Comparison of ENCODE assay signal across 32 cellular contexts in the genomic region with DNA sequence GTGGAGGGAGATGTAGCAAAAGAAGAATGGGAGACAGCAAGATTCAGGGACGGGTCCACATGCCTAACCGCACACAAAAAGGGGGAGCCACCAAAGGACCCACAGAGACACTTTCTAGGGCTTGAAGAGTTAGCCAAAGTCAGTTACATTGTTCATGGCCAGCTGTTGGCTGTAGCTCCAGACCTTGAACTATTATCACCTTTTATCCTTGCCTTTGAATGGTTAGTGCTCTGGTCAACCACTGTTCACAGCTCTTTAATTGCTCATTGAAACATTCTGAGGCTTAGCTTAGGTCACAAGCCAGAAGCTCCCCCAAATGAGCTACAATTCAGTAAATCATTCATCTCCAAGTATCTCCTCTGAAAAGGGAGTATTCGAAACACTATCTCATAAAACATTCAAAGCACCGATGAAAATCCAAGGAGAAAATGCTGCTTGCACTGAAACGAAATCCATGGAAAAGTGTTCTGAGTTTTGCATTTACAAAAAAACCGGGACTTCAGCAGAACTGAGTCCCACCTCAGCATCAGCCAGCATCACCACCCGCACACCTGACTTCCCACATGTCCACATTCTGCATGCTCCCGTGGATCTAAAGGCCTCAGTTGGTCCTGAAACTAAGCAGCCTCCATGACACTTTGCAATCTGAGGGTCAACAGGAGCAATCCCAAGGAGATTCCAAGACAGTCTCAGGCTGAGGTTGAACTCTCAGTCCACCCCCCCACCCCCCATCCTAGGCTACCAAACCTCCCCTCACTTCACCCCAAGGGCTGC. TPM values are rescaled to one million over a fixed set of nuclear protein-coding genes. Genes with fewer than 3 reads are reported as not detected.
A peak's percentile ranks its signal among the peaks of the same experiment; 100 is the strongest.
DNase-seq lines count a peak whose midpoint lies in the region; ATAC-seq, FAIRE-seq and TF ChIP-seq lines count a peak whose summit lies in the region.
"Had no signal": no experiment of that assay in that cellular context is flagged by ENCODE, and none has a peak within 500 bp of the region (broad histone marks: within the 10 kb centered on the region; RNA-seq: fewer than 3 reads in every experiment).

No MANE protein-coding gene starts in this region.

- H3K27me3 Mint-ChIP-seq in glutamatergic neuron (ENCODE audit: unreplicated experiment): peaks cover 16% of the 10 kb centered on the region
- peaks cover 29% of the 10 kb centered on the region for H3K27me3 Mint-ChIP-seq in stimulated activated naive CD8-positive, alpha-beta T cell treated with anti-CD3 and anti-CD28 coated beads, Interleukin-15, amount 100 ng/mL, for 72 hours

- WGBS in HepG2 (ENCODE audit: low lambda C conversion rate): 72% methylated on average over 8 of the region's 8 CpGs
- WGBS in right lobe of liver (ENCODE audit: insufficient coverage, low coverage, low lambda C conversion rate, missing lambda C conversion rate): 64% methylated on average over 5 of the region's 8 CpGs
- WGBS in prostate gland: 72% methylated on average over 8 of the region's 8 CpGs
- WGBS in aorta, 2 donors: 19 to 28% methylated on average over 8 of the region's 8 CpGs

- TF ChIP-seq POLR2A in HepG2 (IDR thresholded peaks at IDR 0.05; ENCODE audit: insufficient read depth in 1 of 2, low read depth in 2 of 2, low read length in 2 of 2) (no peak), right lobe of liver (IDR thresholded peaks at IDR 0.05) (no peak), prostate gland (IDR thresholded peaks at IDR 0.05) (no peak)

- H3K27me3 ChIP-seq in HepG2 (ENCODE audit: control insufficient read depth in 1 of 2, insufficient read depth in 2 of 2, low read length in 2 of 2) (no peaks in the 10 kb centered on the region; a peak in 1 of 5 replicates), right lobe of liver (no peaks in the 10 kb centered on the region), prostate gland (replicated peaks; ENCODE audit: insufficient read depth) (no peaks in the 10 kb centered on the region), aorta (ENCODE audit: control insufficient read depth in 1 of 2, insufficient read depth in 2 of 2, low read length in 1 of 2) (no peaks in the 10 kb centered on the region), SJCRH30 (no peaks in the 10 kb centered on the region), Karpas-422 (ENCODE audit: low read length) (no peaks in the 10 kb centered on the region)
- H3K27me3 ChIP-seq: breast epithelium had no signal

- CTCF ChIA-PET in HepG2 (lab: Yijun Ruan, JAX; ENCODE audit: low intra/inter-chr PET ratio, low total read pairs): no interaction called here

- no peaks in the 10 kb centered on the region for H3K9me2 ChIP-seq in Karpas-422 (replicated peaks; ENCODE audit: insufficient read depth, low read length)

- TF ChIP-seq RAD21 in HepG2 (CRISPR knock-in tag; IDR thresholded peaks at IDR 0.05): no peak

- H4K20me1 ChIP-seq in HepG2 (ENCODE audit: insufficient read depth, low read length) (no peaks in the 10 kb centered on the region; the same call in 1 of the 2 replicates), Karpas-422 (ENCODE audit: insufficient read depth, low read depth, low read length) (no peaks in the 10 kb centered on the region)

- H3K9me3 Mint-ChIP-seq in glutamatergic neuron (ENCODE audit: unreplicated experiment): peaks cover 21% of the 10 kb centered on the region
- H3K9me3 Mint-ChIP-seq in stimulated activated naive CD8-positive, alpha-beta T cell treated with anti-CD3 and anti-CD28 coated beads, Interleukin-15, amount 100 ng/mL, for 72 hours: no peaks in the 10 kb centered on the region
- H3K9me3 Mint-ChIP-seq: effector memory CD8-positive, alpha-beta T cell; T-helper 1 cell treated with Interleukin-12 subunit alpha and Interleukin-12 subunit beta and Interleukin-4 antibody, amounts not matched to agents 30 μg/mL and 1 μg/mL, for 36 hours had no signal

- peaks cover 75% of the 10 kb centered on the region for H3K79me2 ChIP-seq in HepG2 (ENCODE audit: insufficient read depth, low read length)
- no peaks in the 10 kb centered on the region for H3K79me2 ChIP-seq in Karpas-422 (ENCODE audit: low read length)

- H3K36me3 ChIP-seq in HepG2 (replicated peaks in 1 of 2; ENCODE audit: control insufficient read depth in 1 of 2, insufficient read depth in 2 of 2, low read length in 2 of 2) (peaks cover 0 to 2% of the 10 kb centered on the region in 2 experiments; a peak in 1 of 5 replicates), right lobe of liver (peaks cover 0 to 3% (median 0%) of the 10 kb centered on the region in 4 donors), prostate gland (no peaks in the 10 kb centered on the region), aorta (ENCODE audit: control insufficient read depth in 1 of 2, insufficient read depth in 2 of 2, low read length in 1 of 2) (no peaks in the 10 kb centered on the region), SJCRH30 (no peaks in the 10 kb centered on the region), Karpas-422 (ENCODE audit: insufficient read depth, low read length) (no peaks in the 10 kb centered on the region)
- H3K36me3 ChIP-seq: BE2C, breast epithelium, left lung had no signal

- intact Hi-C loops in HepG2 (cut with micrococcal nuclease; ENCODE audit: unreplicated experiment): no loop called here
- intact Hi-C loops in right lobe of liver (cut with DNase I): loop anchor here in 1 of 2 donors (10.0 kb wide), 1 partner anchor 62 kb away; no protein-coding TSS in a partner anchor
- intact Hi-C loops in prostate gland (cut with DNase I): loop anchor here (5.0 kb wide), 1 partner anchor 125 kb away; no protein-coding TSS in a partner anchor
- intact Hi-C loops in aorta (cut with DNase I): loop anchor here (5.0 to 10.0 kb wide), 3 partner anchors 40 to 92 kb away; no protein-coding TSS in a partner anchor

- no peaks in the 10 kb centered on the region for H3K36me3 Mint-ChIP-seq in glutamatergic neuron (ENCODE audit: unreplicated experiment)
- H3K36me3 Mint-ChIP-seq: activated naive CD4-positive, alpha-beta T cell treated with anti-CD3 and anti-CD28 coated beads, Interleukin-2, amount 10 ng/mL, durations not matched to agents 7 days and 5 days had no signal

- H3K9ac ChIP-seq in HepG2 (ENCODE audit: insufficient read depth, low read depth, low read length) (no peak overlapping the region; the same call in 1 of the 2 replicates), Karpas-422 (ENCODE audit: low read length) (no peak overlapping the region)
- H3K9ac ChIP-seq: parathyroid adenoma had no signal

- no peak for TF ChIP-seq EP300 in HepG2 (IDR thresholded peaks at IDR 0.05; ENCODE audit: low read depth in 2 of 2, low read length in 2 of 2)
- no peak for TF ChIP-seq EP300 in HepG2 (CRISPR knock-in tag; IDR thresholded peaks at IDR 0.05; ENCODE audit: borderline replicate concordance)

- H3K27ac Mint-ChIP-seq in glutamatergic neuron (ENCODE audit: unreplicated experiment): peak overlapping the region; percentile 45
- H3K27ac Mint-ChIP-seq in stimulated activated naive CD8-positive, alpha-beta T cell treated with anti-CD3 and anti-CD28 coated beads, Interleukin-15, amount 100 ng/mL, for 72 hours: no peak overlapping the region
- H3K27ac Mint-ChIP-seq: activated naive CD4-positive, alpha-beta T cell treated with anti-CD3 and anti-CD28 coated beads, Interleukin-2, amount 10 ng/mL, durations not matched to agents 7 days and 5 days; activated T-helper 1 cell treated with anti-CD3 and anti-CD28 coated beads, Interleukin-12 subunit alpha, Interleukin-12 subunit beta, Interleukin-2, Interleukin-4 antibody, amounts not matched to agents 30 ng/mL and 10 ng/mL and 1 ng/mL, durations not matched to agents 14 hours and 24 hours and 36 hours; effector memory CD8-positive, alpha-beta T cell; T-helper 1 cell treated with Interleukin-12 subunit alpha and Interleukin-12 subunit beta and Interleukin-4 antibody, amounts not matched to agents 30 μg/mL and 1 μg/mL, for 36 hours had no signal

- in situ Hi-C loops in HepG2 (cut with HindIII; ENCODE audit: extremely low pct_ligation_motif_present, low pct_unique_long_range_greater_than_20kb): loop anchor here (25.0 kb wide), 1 partner anchor 120 kb away; no protein-coding TSS in a partner anchor

- peaks cover 43% of the 10 kb centered on the region for H3K4me1 Mint-ChIP-seq in glutamatergic neuron (ENCODE audit: low read depth, unreplicated experiment)
- H3K4me1 Mint-ChIP-seq in stimulated activated naive CD8-positive, alpha-beta T cell treated with anti-CD3 and anti-CD28 coated beads, Interleukin-15, amount 100 ng/mL, for 72 hours: peaks cover 8% of the 10 kb centered on the region

- FAIRE-seq in HepG2 (lab: Jason Lieb, UNC): no peak
- FAIRE-seq: colon, TTC549 had no signal

- H2AFZ ChIP-seq in HepG2 (ENCODE audit: low read length): no peak overlapping the region
- no peak overlapping the region for H2AFZ ChIP-seq in Karpas-422 (ENCODE audit: low read length)
- H2AFZ ChIP-seq: parathyroid adenoma had no signal

- POLR2A ChIA-PET in HepG2 (lab: Yijun Ruan, JAX): no interaction called here

- H3K9me3 ChIP-seq in HepG2 (ENCODE audit: low read length): no peaks in the 10 kb centered on the region
- H3K9me3 ChIP-seq in right lobe of liver: no peaks in the 10 kb centered on the region
- H3K9me3 ChIP-seq in prostate gland: no peaks in the 10 kb centered on the region
- H3K9me3 ChIP-seq in aorta (ENCODE audit: control insufficient read depth, low read length): no peaks in the 10 kb centered on the region
- H3K9me3 ChIP-seq in SJCRH30 (replicated peaks): no peaks in the 10 kb centered on the region
- no peaks in the 10 kb centered on the region for H3K9me3 ChIP-seq in Karpas-422 (ENCODE audit: low read length)
- H3K9me3 ChIP-seq: BE2C, left lung had no signal

- DNase-seq in HepG2 (ENCODE audit: low spot score) (no peak), right lobe of liver (no peak), glutamatergic neuron (no peak), prostate gland (ENCODE audit: low spot score) (no peak), aorta (no peak), SJCRH30 (no peak), Karpas-422 (no peak)
- DNase-seq in stimulated activated naive CD8-positive, alpha-beta T cell treated with anti-CD3 and anti-CD28 coated beads, Interleukin-15, amount 100 ng/mL, for 72 hours: no peak
- DNase-seq: activated CD4-positive, alpha-beta T cell treated with anti-CD3 and anti-CD28 coated beads, Interleukin-2, amount 50 U/mL, for 48 hours; activated CD8-positive, alpha-beta memory T cell treated with anti-CD3 and anti-CD28 coated beads, Interleukin-2, amount 50 U/mL, for 4 hours; activated naive CD4-positive, alpha-beta T cell treated with anti-CD3 and anti-CD28 coated beads, Interleukin-2, amount 10 ng/mL, durations not matched to agents 7 days and 5 days; BE2C; effector memory CD8-positive, alpha-beta T cell; foreskin melanocyte; hippocampal formation; immature natural killer cell; left lung; NCI-H1417; NCI-H2081 treated with DMSO at 0.1 percent for 48 hours; NCI-H226; RPMI8226; stimulated activated naive CD4-positive, alpha-beta T cell treated with Interleukin-2 at 50 U/mL for 16 hours; trophoblast cell had no signal

- ATAC-seq in HepG2 (no peak), right lobe of liver (no peak), aorta (ENCODE audit: low FRiP score) (no peak)
- no peak for ATAC-seq in stimulated activated naive CD8-positive, alpha-beta T cell treated with anti-CD3 and anti-CD28 coated beads, Interleukin-15, amount 100 ng/mL, for 72 hours
- ATAC-seq: activated CD4-positive, CD25-positive, alpha-beta regulatory T cell treated with anti-CD3 and anti-CD28 coated beads, Interleukin-2, amount 50 U/mL, for 24 hours; effector memory CD8-positive, alpha-beta T cell; esophagus mucosa; left lung had no signal

- H3K4me2 ChIP-seq in HepG2 (ENCODE audit: low read depth, low read length) (peak overlapping the region; percentile 99; the same call in 1 of the 2 replicates), Karpas-422 (ENCODE audit: low read depth, low read length, poor library complexity, severe bottlenecking) (no peak overlapping the region)

- TF ChIP-seq CTCF in HepG2 (CRISPR knock-in tag; IDR thresholded peaks at IDR 0.05) (no peak), right lobe of liver (IDR thresholded peaks at IDR 0.05) (no peak), glutamatergic neuron (IDR thresholded peaks at IDR 0.05; ENCODE audit: partially characterized antibody, unreplicated experiment) (no peak), prostate gland (IDR thresholded peaks at IDR 0.05) (no peak)

- no TSS peak for BruUV-seq in HepG2 (replicated peaks; lab: Mats Ljungman, UMichigan)

- H3K4me3 ChIP-seq in HepG2 (replicated peaks in 1 of 3; ENCODE audit: insufficient read depth in 1 of 3, low read depth in 2 of 3, low read length in 3 of 3): no peak overlapping the region; a peak in 1 of 6 replicates
- no peak overlapping the region for H3K4me3 ChIP-seq in right lobe of liver
- H3K4me3 ChIP-seq in prostate gland: no peak overlapping the region
- H3K4me3 ChIP-seq in aorta (ENCODE audit: low read length in 2 of 2): peak overlapping the region; percentile 63 to 97
- H3K4me3 ChIP-seq in SJCRH30: no peak overlapping the region
- H3K4me3 ChIP-seq in Karpas-422 (ENCODE audit: low read length): no peak overlapping the region
- H3K4me3 ChIP-seq: left lung, SK-N-MC had no signal

- H3K27ac ChIP-seq in HepG2 (ENCODE audit: extremely low read length, insufficient read depth, low read length) (no peak overlapping the region), right lobe of liver (peak overlapping the region in 1 of 3 donors; percentile 24), prostate gland (peak overlapping the region; percentile 90 to 92), aorta (ENCODE audit: low read depth in 1 of 2, low read length in 2 of 2) (peak overlapping the region in 1 of 2 donors; percentile 17), SJCRH30 (no peak overlapping the region), Karpas-422 (ENCODE audit: low read length) (no peak overlapping the region)
- H3K27ac ChIP-seq: breast epithelium, left lung, parathyroid adenoma, SK-N-MC had no signal

- H3K4me1 ChIP-seq in HepG2 (ENCODE audit: insufficient read depth, low read length) (peaks cover 86% of the 10 kb centered on the region), right lobe of liver (peaks cover 0 to 21% (median 9%) of the 10 kb centered on the region in 4 donors), prostate gland (replicated peaks) (no peaks in the 10 kb centered on the region), aorta (ENCODE audit: control insufficient read depth in 1 of 2, insufficient read depth in 2 of 2, low read length in 2 of 2) (peaks cover 0 to 2% of the 10 kb centered on the region in 2 donors), SJCRH30 (no peaks in the 10 kb centered on the region), Karpas-422 (ENCODE audit: low read length) (no peaks in the 10 kb centered on the region)
- H3K4me1 ChIP-seq: BE2C had no signal

- peak overlapping the region; percentile 64 for H3K4me3 Mint-ChIP-seq in glutamatergic neuron (ENCODE audit: unreplicated experiment)
- no peak overlapping the region for H3K4me3 Mint-ChIP-seq in stimulated activated naive CD8-positive, alpha-beta T cell treated with anti-CD3 and anti-CD28 coated beads, Interleukin-15, amount 100 ng/mL, for 72 hours
- H3K4me3 Mint-ChIP-seq: activated naive CD4-positive, alpha-beta T cell treated with anti-CD3 and anti-CD28 coated beads, Interleukin-2, amount 10 ng/mL, durations not matched to agents 7 days and 5 days; activated T-helper 1 cell treated with anti-CD3 and anti-CD28 coated beads, Interleukin-12 subunit alpha, Interleukin-12 subunit beta, Interleukin-2, Interleukin-4 antibody, amounts not matched to agents 30 ng/mL and 10 ng/mL and 1 ng/mL, durations not matched to agents 14 hours and 24 hours and 36 hours; effector memory CD8-positive, alpha-beta T cell; immature natural killer cell; T-helper 1 cell treated with Interleukin-12 subunit alpha and Interleukin-12 subunit beta and Interleukin-4 antibody, amounts not matched to agents 30 μg/mL and 1 μg/mL, for 36 hours had no signal

RNA-seq across cellular contexts. Expression of a gene that starts 4.0 kb away (rescaled TPM):
- total RNA-seq in HepG2 (2016; rRNA removed; fragmentation: Illumina TruSeq; extraction: Trizol): 16.8 and 21.0 TPM in 2 replicates
- 6.9 and 8.4 TPM in 2 replicates for total RNA-seq in HepG2 (2016; cell fraction: cytosol; rRNA removed; fragmentation: Illumina TruSeq; extraction: Trizol; ENCODE audit: low read depth)
- total RNA-seq in HepG2 (2016; cell fraction: insoluble cytoplasmic fraction; rRNA removed; fragmentation: Illumina TruSeq; extraction: Trizol): 16.7 and 20.1 TPM in 2 replicates
- 6.8 and 7.4 TPM in 2 replicates for total RNA-seq in HepG2 (2016; cell fraction: membrane; rRNA removed; fragmentation: Illumina TruSeq; extraction: Trizol)
- 22.7 and 24.8 TPM in 2 replicates for total RNA-seq in HepG2 (2016; cell fraction: nucleus; rRNA removed; fragmentation: Illumina TruSeq; extraction: Trizol)
- 30.1 and 39.8 TPM in 2 replicates for polyA plus RNA-seq in HepG2 (2011; rRNA removed)
- polyA plus RNA-seq in HepG2 (2011; cell fraction: cytosol; rRNA removed): 21.6 and 22.7 TPM in 2 replicates
- 39.9 and 56.8 TPM in 2 replicates for polyA plus RNA-seq in HepG2 (2011; cell fraction: nucleus; rRNA removed)
- 22.1 and 55.4 TPM in 2 replicates for polyA plus RNA-seq in HepG2 (2012)
- 0.37 and 0.66 TPM in 2 replicates for polyA plus RNA-seq in HepG2 (2016; cell fraction: cytosol; fragmentation: Illumina TruSeq; extraction: Trizol; ENCODE audit: low read depth)
- 18.0 and 20.6 TPM in 2 replicates for polyA plus RNA-seq in HepG2 (2016; cell fraction: insoluble cytoplasmic fraction; fragmentation: Illumina TruSeq; extraction: Trizol; ENCODE audit: low read depth)
- 1.4 and 1.9 TPM in 2 replicates for polyA plus RNA-seq in HepG2 (2016; cell fraction: membrane; fragmentation: Illumina TruSeq; extraction: Trizol; ENCODE audit: low read depth)
- polyA plus RNA-seq in HepG2 (2016; cell fraction: nucleus; fragmentation: Illumina TruSeq; extraction: Trizol; ENCODE audit: insufficient read depth, low read depth): 24.7 and 25.1 TPM in 2 replicates
- polyA minus RNA-seq in HepG2 (2011; rRNA and poly(A)+ RNA removed; ENCODE audit: low replicate concordance): 2.7 and 66.2 TPM in 2 replicates
- 28.0 and 29.9 TPM in 2 replicates for polyA minus RNA-seq in HepG2 (2011; cell fraction: cytosol; rRNA and poly(A)+ RNA removed)
- 81.3 and 96.8 TPM in 2 replicates for polyA minus RNA-seq in HepG2 (2011; cell fraction: nucleus; rRNA and poly(A)+ RNA removed)
- 10 to 100 TPM; 56.4 to 97.9 (median 76.5) TPM for total RNA-seq in right lobe of liver
- 221 TPM for total RNA-seq in glutamatergic neuron (ENCODE audit: unreplicated experiment)
- 100 to 1,000 TPM in 1 of 2 donors, 10 to 100 TPM in 1; 84.6 to 189 TPM for total RNA-seq in prostate gland
- total RNA-seq in aorta: 1,000 to 10,000 TPM in 1 of 2 donors, 100 to 1,000 TPM in 1; 591 to 1,478 TPM
- polyA plus RNA-seq in aorta: 100 to 1,000 TPM; 371 to 372 TPM
- 12.8 and 17.1 TPM in 2 replicates for total RNA-seq in SJCRH30 (2014; rRNA removed; shearing (Covaris generic))
- total RNA-seq in Karpas-422 (2014; rRNA removed; shearing (Covaris generic); ENCODE audit: low replicate concordance): 0.15 and 0.61 TPM in 2 replicates

Comparison
In these comparisons a context has a peak if more than half of its experiments do, and no peak if none do; other contexts are left out.
1. H3K27ac ChIP-seq: peak in prostate gland (2 of 2); none in HepG2 (single experiment), SJCRH30 (single experiment) and Karpas-422 (single experiment).
2. H3K4me3 ChIP-seq: peak in aorta (2 of 2); none in HepG2 (0 of 3), right lobe of liver (0 of 3), prostate gland (0 of 2), SJCRH30 (single experiment) and Karpas-422 (single experiment).